ENCODE assay signal across 16 cellular contexts in genomic region chr6:96795481-96795880, GRCh38. TPM values are rescaled to one million over a fixed set of nuclear protein-coding genes. Genes with fewer than 3 reads are reported as not detected.
DNase-seq lines count a peak whose midpoint lies in the region; ATAC-seq and TF ChIP-seq lines count a peak whose summit lies in the region.
"Had no signal": no experiment of that assay in that cellular context is flagged by ENCODE, and none has a peak within 500 bp of the region (broad histone marks: within the 10 kb centered on the region; RNA-seq: fewer than 3 reads in every experiment).

No MANE protein-coding gene starts in this region.

- no peaks in the 10 kb centered on the region for H3K4me1 ChIP-seq in left ventricle myocardium inferior
- H3K4me1 ChIP-seq: stomach had no signal

- no peaks in the 10 kb centered on the region for H3K36me3 ChIP-seq in left ventricle myocardium inferior

- H3K27me3 ChIP-seq in left ventricle myocardium inferior (ENCODE audit: low read depth), result no peaks in the 10 kb centered on the region
- H3K27me3 ChIP-seq: stomach had no signal

- peak; percentile 89 for ATAC-seq in HG02840 (IDR thresholded peaks at IDR 0.05; ENCODE audit: low FRiP score, unreplicated experiment)
- ATAC-seq in HG03565 (IDR thresholded peaks at IDR 0.05; ENCODE audit: unreplicated experiment), result peak; percentile 97
- ATAC-seq: activated T-cell treated with anti-CD3 and anti-CD28 coated beads, Interleukin-2, amount 50 U/mL, for 72 hours; esophagus mucosa; HepG2; naive thymus-derived CD8-positive, alpha-beta T cell had no signal

- no peaks in the 10 kb centered on the region for H3K9me3 ChIP-seq in left ventricle myocardium inferior (replicated peaks)
- H3K9me3 ChIP-seq: stomach had no signal

- TF ChIP-seq CTCF in left ventricle myocardium inferior (IDR thresholded peaks at IDR 0.05; ENCODE audit: borderline replicate concordance), result no peak

- intact Hi-C loops in left ventricle myocardium inferior (cut with micrococcal nuclease), result no loop called here

- no peak overlapping the region for H3K4me3 ChIP-seq in left ventricle myocardium inferior
- H3K4me3 ChIP-seq: stomach had no signal

- peak; percentile 45 for DNase-seq in SIG-M5 treated with dmso at 0.1 percent for 504 hours (lab: John Stamatoyannopoulos, UW; ENCODE audit: unreplicated experiment)
- DNase-seq in SIG-M5 (lab: John Stamatoyannopoulos, UW), result no peak
- DNase-seq in activated T-cell treated with anti-CD3 and anti-CD28 coated beads for 4 hours, result no peak
- no peak for DNase-seq in GM03348 (ENCODE audit: low spot score)
- DNase-seq in NCI-H1092 treated with DMSO at 0.1 percent for 48 hours (lab: John Stamatoyannopoulos, UW), result no peak
- DNase-seq in left ventricle myocardium inferior, result no peak
- DNase-seq: activated T-cell treated with anti-CD3 and anti-CD28 coated beads, Interleukin-2, amount 50 U/mL, for 72 hours; DMS79 treated with DMSO at 0.1 percent for 48 hours; naive thymus-derived CD8-positive, alpha-beta T cell; stimulated activated CD4-positive, alpha-beta T cell treated with anti-CD3 and anti-CD28 coated beads, Interleukin-15, amount 100 ng/mL, for 24 hours; stomach had no signal

- no peak overlapping the region for H3K27ac ChIP-seq in left ventricle myocardium inferior (replicated peaks)
- H3K27ac ChIP-seq: 22Rv1, stomach had no signal

RNA-seq across cellular contexts. Expression of gene GPR63, which starts 41.8 kb away (rescaled TPM):
- total RNA-seq in left ventricle myocardium inferior, result 1.0 TPM
